ENCODE assay signal across 18 cellular contexts in genomic region chr2:132256251-132256902, GRCh38.
DNase-seq lines count a peak whose midpoint lies in the region; ATAC-seq and TF ChIP-seq lines count a peak whose summit lies in the region.
"Had no signal": no experiment of that assay in that cellular context is flagged by ENCODE, and none has a peak within 500 bp of the region (broad histone marks: within the 10 kb centered on the region; RNA-seq: fewer than 3 reads in every experiment).

No MANE protein-coding gene starts in this region.

- H3K9me3 ChIP-seq in A673 (ENCODE audit: low read depth, low read length, poor library complexity, severe bottlenecking), result no peaks in the 10 kb centered on the region

- no peak for DNase-seq in A673 (ENCODE audit: low spot score)
- peak; percentile 2 for DNase-seq in GM03348 (ENCODE audit: low spot score)
- no peak for DNase-seq in astrocyte of the cerebellum (ENCODE audit: low read depth)
- peak; percentile 83 for DNase-seq in mesenteric fat pad (ENCODE audit: low spot score)
- no peak for DNase-seq in T-helper 1 cell
- no peak for DNase-seq in stimulated activated naive CD4-positive, alpha-beta T cell (lab: John Stamatoyannopoulos, UW)
- DNase-seq in H4 (ENCODE audit: low spot score), result no peak
- DNase-seq: ACHN; CD4-positive, alpha-beta T cell; DND-41; GDM1; HCEC 1CT; NCI-H1436 treated with DMSO at 0.1 percent for 48 hours; NCI-H2081; NCI-H226; NCI-H526 treated with DMSO at 0.1 percent for 48 hours had no signal

- intact Hi-C loops in A673 (cut with micrococcal nuclease; ENCODE audit: unreplicated experiment), result no loop called here

- POLR2A ChIA-PET in A673 (lab: Charles Lee; ENCODE audit: low non-redundant PET), result no interaction called here

- H3K27me3 ChIP-seq in A673 (replicated peaks; ENCODE audit: insufficient read depth, low read depth, low read length, poor library complexity), result no peaks in the 10 kb centered on the region

- no peak for TF ChIP-seq CTCF in A673 (conservative IDR thresholded peaks at IDR 0.05; ENCODE audit: low read depth, low read length)
- no peak for TF ChIP-seq CTCF in astrocyte of the cerebellum (IDR thresholded peaks at IDR 0.05; ENCODE audit: low read depth, low read length, missing control alignments)

- BruUV-seq in A673 (replicated peaks; lab: Mats Ljungman, UMichigan), result no TSS peak

- H3K27ac ChIP-seq in A673 (ENCODE audit: low read depth, low read length, poor library complexity, severe bottlenecking), result no peak overlapping the region
- H3K27ac ChIP-seq: RWPE1 had no signal

- H3K4me1 ChIP-seq in A673 (ENCODE audit: insufficient read depth, low read length, poor library complexity, severe bottlenecking), result no peaks in the 10 kb centered on the region

- no peak for ATAC-seq in GM18519 (IDR thresholded peaks at IDR 0.05; ENCODE audit: low FRiP score, unreplicated experiment)

- no peaks in the 10 kb centered on the region for H3K36me3 ChIP-seq in A673 (ENCODE audit: insufficient read depth, low read length, poor library complexity, severe bottlenecking)

- CTCF ChIA-PET in A673 (lab: Charles Lee), result no interaction called here

- in situ Hi-C loops in astrocyte of the cerebellum (cut with HindIII; ENCODE audit: low sequenced_read_pairs), result no loop called here

- H3K4me3 ChIP-seq in A673 (ENCODE audit: low read depth, low read length, poor library complexity, severe bottlenecking), result peak overlapping the region; percentile 50
- peak overlapping the region; percentile 45 for H3K4me3 ChIP-seq in astrocyte of the cerebellum (ENCODE audit: low read depth, low read length)

Comparison
In these comparisons a context has a peak if more than half of its experiments do, and no peak if none do; other contexts are left out.
1. DNase-seq: peak in GM03348 (single experiment) and mesenteric fat pad (single experiment); none in A673 (single experiment), astrocyte of the cerebellum (single experiment), T-helper 1 cell (0 of 5), stimulated activated naive CD4-positive, alpha-beta T cell (0 of 6) and H4 (single experiment).